In the genomic region with DNA sequence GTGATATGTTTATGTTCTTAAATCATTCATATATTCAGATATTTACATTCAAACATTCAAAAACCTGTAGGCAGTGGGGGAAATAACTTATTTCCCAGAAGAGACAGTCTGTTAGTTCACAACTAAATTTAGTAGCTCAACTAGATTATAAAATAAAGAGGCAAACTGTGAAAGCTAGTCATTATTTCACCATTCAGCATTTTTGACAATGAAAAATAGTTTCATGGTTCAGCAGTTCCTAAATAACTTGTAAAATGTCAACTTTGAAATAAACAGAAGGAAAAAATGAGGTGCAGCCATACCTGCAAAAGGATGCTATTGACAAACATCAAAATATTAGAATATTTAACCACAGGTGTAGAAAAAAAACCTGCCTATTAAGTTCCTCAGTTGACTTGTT, we compare ENCODE assay signal across 23 cellular contexts.
DNase-seq lines count a peak whose midpoint lies in the region; ATAC-seq, FAIRE-seq and TF ChIP-seq lines count a peak whose summit lies in the region.
"Had no signal": no experiment of that assay in that cellular context is flagged by ENCODE, and none has a peak within 500 bp of the region (broad histone marks: within the 10 kb centered on the region; RNA-seq: fewer than 3 reads in every experiment).

No MANE protein-coding gene starts in this region.

- no peak overlapping the region for H2BK5ac ChIP-seq in neuronal stem cell (ENCODE audit: low read length)

- H3K9ac ChIP-seq in HUES64 (ENCODE audit: low read depth, low read length) (no peak overlapping the region), K562 (ENCODE audit: insufficient read depth in 1 of 2, low read depth in 2 of 2, low read length in 2 of 2) (no peak overlapping the region), neuronal stem cell (ENCODE audit: low read depth, low read length, poor library complexity) (no peak overlapping the region)
- H3K9ac ChIP-seq: GM23248 had no signal

- POLR2A ChIA-PET in A549 (lab: Yijun Ruan, JAX) (no interaction called here), K562 (lab: Yijun Ruan, JAX) (no interaction called here)

- in situ Hi-C loops in K562 (cut with MboI), result no loop called here

- TF ChIP-seq RAD21 in A549 (conservative IDR thresholded peaks at IDR 0.05 in 1 of 2, IDR thresholded peaks at IDR 0.05 in 1 of 2) (no peak), K562 (CRISPR knock-in tag; conservative IDR thresholded peaks at IDR 0.05 in 1 of 2, IDR thresholded peaks at IDR 0.05 in 1 of 2) (no peak)

- no peaks in the 10 kb centered on the region for H3K27me3 ChIP-seq in HUES64 (ENCODE audit: insufficient read depth, low read length)
- peaks cover 3 to 5% of the 10 kb centered on the region in 2 experiments; a peak in 2 of 5 replicates for H3K27me3 ChIP-seq in K562 (ENCODE audit: control insufficient read depth in 2 of 2, insufficient read depth in 2 of 2, low read length in 2 of 2)
- H3K27me3 ChIP-seq in neuronal stem cell (ENCODE audit: control insufficient read depth in 3 of 3, insufficient read depth in 3 of 3, low read depth in 1 of 3, low read length in 3 of 3), result no peaks in the 10 kb centered on the region
- H3K27me3 ChIP-seq: BE2C had no signal

- no peak overlapping the region for H3K14ac ChIP-seq in neuronal stem cell (ENCODE audit: low read length)

- no TSS peak for BruUV-seq in K562 (replicated peaks; lab: Mats Ljungman, UMichigan)

- TF ChIP-seq POLR2A in A549 (IDR thresholded peaks at IDR 0.05; ENCODE audit: low read length) (no peak), K562 (conservative IDR thresholded peaks at IDR 0.05) (no peak)

- no peaks in the 10 kb centered on the region for H3K9me3 ChIP-seq in A549
- no peaks in the 10 kb centered on the region for H3K9me3 ChIP-seq in HUES64 (ENCODE audit: insufficient read depth, low read depth, low read length)
- H3K9me3 ChIP-seq in K562 (replicated peaks; ENCODE audit: control insufficient read depth, insufficient read depth, low read depth, low read length), result no peaks in the 10 kb centered on the region
- no peaks in the 10 kb centered on the region for H3K9me3 ChIP-seq in neuronal stem cell (replicated peaks in 1 of 2; ENCODE audit: control insufficient read depth in 2 of 2, insufficient read depth in 1 of 2, low read depth in 1 of 2, low read length in 2 of 2)
- H3K9me3 ChIP-seq: BE2C had no signal

- H3K27ac ChIP-seq in A549, result no peak overlapping the region
- H3K27ac ChIP-seq in HUES64 (ENCODE audit: low read depth, low read length), result peak overlapping the region; percentile 59; the same call in 1 of the 2 replicates
- H3K27ac ChIP-seq in K562 (ENCODE audit: extremely low read depth, low read depth, low read length), result no peak overlapping the region
- H3K27ac ChIP-seq in neuronal stem cell (replicated peaks; ENCODE audit: low read length), result no peak overlapping the region
- H3K27ac ChIP-seq: GM23248 had no signal

- H3K23ac ChIP-seq in neuronal stem cell (ENCODE audit: low read depth, low read length, poor library complexity), result no peak overlapping the region

- no peaks in the 10 kb centered on the region for H3K79me2 ChIP-seq in K562 (ENCODE audit: control insufficient read depth, insufficient read depth, low read length)

- H2AFZ ChIP-seq in K562 (ENCODE audit: low read depth, low read length) (no peak overlapping the region), neuronal stem cell (ENCODE audit: low read length) (peak overlapping the region; percentile 20)
- H2AFZ ChIP-seq: GM23248 had no signal

- H3K79me1 ChIP-seq in neuronal stem cell (ENCODE audit: low read depth, low read length), result no peaks in the 10 kb centered on the region

- no peak overlapping the region for H2BK12ac ChIP-seq in neuronal stem cell (ENCODE audit: low read length)

- FAIRE-seq in A549 (lab: Jason Lieb, UNC) (no peak), K562 (lab: Jason Lieb, UNC) (no peak)
- FAIRE-seq: GM12878, H54, HTR-8/SVneo had no signal

- H4K91ac ChIP-seq in neuronal stem cell (ENCODE audit: low read depth, low read length, poor library complexity), result no peak overlapping the region

- no peak overlapping the region for H2BK120ac ChIP-seq in neuronal stem cell (ENCODE audit: low read depth, low read length)

- no peaks in the 10 kb centered on the region for H3K36me3 ChIP-seq in HUES64 (ENCODE audit: insufficient read depth, low read length)
- no peaks in the 10 kb centered on the region for H3K36me3 ChIP-seq in K562 (ENCODE audit: control insufficient read depth, insufficient read depth, low read length)
- no peaks in the 10 kb centered on the region for H3K36me3 ChIP-seq in neuronal stem cell (replicated peaks in 1 of 2; ENCODE audit: control insufficient read depth in 2 of 2, insufficient read depth in 2 of 2, low read length in 2 of 2)
- H3K36me3 ChIP-seq: BE2C had no signal

- H3K4ac ChIP-seq in neuronal stem cell (ENCODE audit: low read length), result no peak overlapping the region

- CTCF ChIA-PET in A549 (lab: Yijun Ruan, JAX), result interaction anchor here (1.8 kb wide), 1 partner anchor 44 kb away, joined by 4 read pairs; no protein-coding TSS in a partner anchor
- CTCF ChIA-PET in K562 (lab: Yijun Ruan, JAX; ENCODE audit: low intra/inter-chr PET ratio), result no interaction called here

- no peak overlapping the region for H2AK5ac ChIP-seq in neuronal stem cell (ENCODE audit: low read depth, low read length)

- no peak overlapping the region for H3K4me2 ChIP-seq in A549
- H3K4me2 ChIP-seq in K562 (ENCODE audit: insufficient read depth, low read length), result no peak overlapping the region
- no peak overlapping the region for H3K4me2 ChIP-seq in neuronal stem cell (ENCODE audit: insufficient read depth, low read length, poor library complexity, severe bottlenecking)

- TF ChIP-seq CTCF in A549 (IDR thresholded peaks at IDR 0.05), result no peak
- TF ChIP-seq CTCF in K562 (IDR thresholded peaks at IDR 0.05 in 2 of 3, conservative IDR thresholded peaks at IDR 0.05 in 1 of 3; ENCODE audit: insufficient read depth in 2 of 3, low read depth in 1 of 3, low read length in 3 of 3), result no peak

- H3K18ac ChIP-seq in neuronal stem cell (ENCODE audit: low read length), result no peak overlapping the region

- H4K20me1 ChIP-seq in K562 (replicated peaks; ENCODE audit: control insufficient read depth, insufficient read depth, low read length), result no peaks in the 10 kb centered on the region

- no peak for ATAC-seq in A549
- ATAC-seq in K562, result no peak
- ATAC-seq: GM12878, HCT116 had no signal

- H2BK15ac ChIP-seq in neuronal stem cell (ENCODE audit: low read length), result no peak overlapping the region

- DNase-seq in A549 (ENCODE audit: low read depth in 1 of 2, low spot score in 1 of 2) (no peak), K562 (ENCODE audit: extremely low read depth in 1 of 4, low spot score in 3 of 4) (no peak), neuronal stem cell (ENCODE audit: low spot score) (no peak), AG08395 (ENCODE audit: low spot score) (no peak), LoVo (ENCODE audit: low spot score) (no peak)
- DNase-seq in activated naive CD4-positive, alpha-beta T cell treated with Interleukin-2 at 50 U/mL for 16 hours, result no peak
- DNase-seq: 8988T; BE2C; C1 segment of cervical spinal cord; CD4-positive, CD25-positive, alpha-beta regulatory T cell; CD8-positive, alpha-beta memory T cell; COR-L47; DMS 273 treated with DMSO at 0.1 percent for 48 hours; DMS53; DND-41; EL; GM23248; HFFc6 had no signal

- H3K4me1 ChIP-seq in A549, result no peaks in the 10 kb centered on the region
- H3K4me1 ChIP-seq in HUES64 (ENCODE audit: insufficient read depth, low read length), result peaks cover 34% of the 10 kb centered on the region
- no peaks in the 10 kb centered on the region for H3K4me1 ChIP-seq in K562 (replicated peaks in 1 of 2; ENCODE audit: control insufficient read depth in 2 of 2, insufficient read depth in 2 of 2, low read length in 2 of 2)
- H3K4me1 ChIP-seq in neuronal stem cell (ENCODE audit: control insufficient read depth in 2 of 2, insufficient read depth in 1 of 2, low read depth in 1 of 2, low read length in 2 of 2), result peaks cover 16 to 29% of the 10 kb centered on the region in 2 donors

- intact Hi-C loops in K562 (cut with micrococcal nuclease), result no loop called here

- no peaks in the 10 kb centered on the region for H3K9me1 ChIP-seq in K562 (ENCODE audit: control insufficient read depth, insufficient read depth, low read length)

- H3K4me3 ChIP-seq in A549 (no peak overlapping the region), HUES64 (ENCODE audit: low read length) (no peak overlapping the region), K562 (no peak overlapping the region), neuronal stem cell (ENCODE audit: low read length in 2 of 2) (no peak overlapping the region)
- H3K4me3 ChIP-seq: GM12878, GM23248 had no signal

- TF ChIP-seq EP300 in A549 (IDR thresholded peaks at IDR 0.05), result no peak
- no peak for TF ChIP-seq EP300 in K562 (IDR thresholded peaks at IDR 0.05; ENCODE audit: low read length)

- no peak overlapping the region for H4K8ac ChIP-seq in neuronal stem cell (ENCODE audit: low read depth, low read length)

TF ChIP-seq in A549, 52 proteins besides CTCF, POLR2A, EP300 and RAD21:
- TF ChIP-seq MAFK (IDR thresholded peaks at IDR 0.05; ENCODE audit: partially characterized antibody), result peak; percentile 63
- TF ChIP-seq, protein P1, sequence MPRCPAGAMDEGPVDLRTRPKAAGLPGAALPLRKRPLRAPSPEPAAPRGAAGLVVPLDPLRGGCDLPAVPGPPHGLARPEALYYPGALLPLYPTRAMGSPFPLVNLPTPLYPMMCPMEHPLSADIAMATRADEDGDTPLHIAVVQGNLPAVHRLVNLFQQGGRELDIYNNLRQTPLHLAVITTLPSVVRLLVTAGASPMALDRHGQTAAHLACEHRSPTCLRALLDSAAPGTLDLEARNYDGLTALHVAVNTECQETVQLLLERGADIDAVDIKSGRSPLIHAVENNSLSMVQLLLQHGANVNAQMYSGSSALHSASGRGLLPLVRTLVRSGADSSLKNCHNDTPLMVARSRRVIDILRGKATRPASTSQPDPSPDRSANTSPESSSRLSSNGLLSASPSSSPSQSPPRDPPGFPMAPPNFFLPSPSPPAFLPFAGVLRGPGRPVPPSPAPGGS (IDR thresholded peaks at IDR 0.05), result no peak

TF ChIP-seq in K562, 482 proteins besides CTCF, POLR2A, EP300 and RAD21:
- TF ChIP-seq HBP1 (CRISPR knock-in tag; IDR thresholded peaks at IDR 0.05) (no peak), ZNF133 (CRISPR knock-in tag; IDR thresholded peaks at IDR 0.05) (no peak), ZNF316 (IDR thresholded peaks at IDR 0.05) (peak; percentile 18; the same call in 1 of the 2 replicates)

Comparison
In these comparisons a context has a peak if more than half of its experiments do, and no peak if none do; other contexts are left out.
1. Of the 35 proteins assayed by ChIP-seq in both K562 and A549: peak only in K562: none; only in A549: MAFK; in both: none; in neither: 34.